Comparison of ENCODE assay signal across 4 cellular contexts in genomic region chr16:72679856-72680255, GRCh38.
A peak's percentile ranks its signal among the peaks of the same experiment; 100 is the strongest.
TF ChIP-seq lines count a peak whose summit lies in the region.

No MANE protein-coding gene starts in this region.

TF ChIP-seq in HepG2, 621 proteins besides CTCF, POLR2A, EP300 and RAD21:
- peak; percentile 65 for TF ChIP-seq CEBPB (IDR thresholded peaks at IDR 0.05; ENCODE audit: borderline replicate concordance, low read depth, low read length)
- TF ChIP-seq ZC3H4 (CRISPR knock-in tag; IDR thresholded peaks at IDR 0.05; ENCODE audit: borderline replicate concordance): no peak
- TF ChIP-seq ZNF335 (CRISPR knock-in tag; IDR thresholded peaks at IDR 0.05): no peak

TF ChIP-seq in IMR-90, 13 proteins besides CTCF, POLR2A, EP300 and RAD21:
- TF ChIP-seq CEBPB (IDR thresholded peaks at IDR 0.05; ENCODE audit: low read depth, low read length) (peak; percentile 74), MXI1 (IDR thresholded peaks at IDR 0.05; ENCODE audit: borderline replicate concordance, low read depth, low read length) (no peak)

TF ChIP-seq in K562, 482 proteins besides CTCF, POLR2A, EP300 and RAD21:
- TF ChIP-seq CEBPB (tag; IDR thresholded peaks at IDR 0.05) (peak; percentile 46), JUNB (CRISPR knock-in tag; conservative IDR thresholded peaks at IDR 0.05) (no peak), CEBPG (CRISPR knock-in tag; IDR thresholded peaks at IDR 0.05) (no peak), CEBPG (tag; conservative IDR thresholded peaks at IDR 0.05 in 1 of 2, IDR thresholded peaks at IDR 0.05 in 1 of 2) (peak in 1 of 2 experiments; percentile 64; a peak in 1 of 4 replicates)

TF ChIP-seq in H1, 55 proteins besides CTCF, POLR2A, EP300 and RAD21:
- TF ChIP-seq CHD1 (IDR thresholded peaks at IDR 0.05; ENCODE audit: low read depth, low read length) (no peak), CEBPB (IDR thresholded peaks at IDR 0.05; ENCODE audit: low read depth, low read length) (peak; percentile 8; the same call in 1 of the 2 replicates)
